ENCODE assay signal across 26 cellular contexts in genomic region chr10:130455791-130456190, GRCh38.
"Had no signal": no experiment of that assay in that cellular context is flagged by ENCODE, and none has a peak within 500 bp of the region (broad histone marks: within the 10 kb centered on the region; RNA-seq: fewer than 3 reads in every experiment).

No MANE protein-coding gene starts in this region.

- H3K27ac ChIP-seq: ascending aorta, breast epithelium, cardiac muscle cell, foreskin keratinocyte, gastrocnemius medialis, heart left ventricle had no signal

- H3K9me3 Mint-ChIP-seq: activated CD4-positive, alpha-beta memory T cell treated with anti-CD3 and anti-CD28 coated beads for 36 hours; activated CD4-positive, alpha-beta T cell treated with anti-CD3 and anti-CD28 coated beads, Interleukin-2, amount 10 ng/mL, durations not matched to agents 24 days and 14 days; activated naive CD4-positive, alpha-beta T cell treated with anti-CD3 and anti-CD28 coated beads for 36 hours; activated naive CD4-positive, alpha-beta T cell treated with anti-CD3 and anti-CD28 coated beads, Interleukin-2, amount 50 U/mL, for 24 hours; activated naive CD8-positive, alpha-beta T cell treated with anti-CD3 and anti-CD28 coated beads for 36 hours; activated T-cell treated with anti-CD3 and anti-CD28 coated beads, Interleukin-2, amount 50 U/mL, for 4 hours; activated T-helper 17 cell treated with anti-CD3 and anti-CD28 coated beads, Interleukin-2, amount 50 U/mL, for 72 hours had no signal

- H3K4me3 Mint-ChIP-seq: activated CD4-positive, alpha-beta memory T cell treated with anti-CD3 and anti-CD28 coated beads for 36 hours; activated CD4-positive, alpha-beta T cell treated with anti-CD3 and anti-CD28 coated beads for 36 hours; activated CD4-positive, alpha-beta T cell treated with anti-CD3 and anti-CD28 coated beads, Interleukin-2, amount 10 ng/mL, durations not matched to agents 24 days and 14 days; activated CD8-positive, alpha-beta T cell treated with anti-CD3 and anti-CD28 coated beads, Interleukin-2, amount 10 ng/mL, durations not matched to agents 7 days and 5 days; activated naive CD4-positive, alpha-beta T cell treated with anti-CD3 and anti-CD28 coated beads for 36 hours; activated naive CD4-positive, alpha-beta T cell treated with anti-CD3 and anti-CD28 coated beads, Interleukin-2, amount 50 U/mL, for 24 hours; activated naive CD8-positive, alpha-beta T cell treated with anti-CD3 and anti-CD28 coated beads for 36 hours; activated T-cell treated with anti-CD3 and anti-CD28 coated beads, Interleukin-2, amount 50 U/mL, for 4 hours; activated T-helper 17 cell treated with anti-CD3 and anti-CD28 coated beads, Interleukin-2, amount 50 U/mL, for 72 hours; brain; central memory CD8-positive, alpha-beta T cell had no signal

- H3K4me3 ChIP-seq: ascending aorta, breast epithelium, cardiac muscle cell, gastrocnemius medialis, heart left ventricle had no signal

- H3K36me3 ChIP-seq: ascending aorta, breast epithelium, cardiac muscle cell, gastrocnemius medialis, heart left ventricle had no signal

- H3K36me3 Mint-ChIP-seq: activated CD4-positive, alpha-beta memory T cell treated with anti-CD3 and anti-CD28 coated beads for 36 hours; activated naive CD4-positive, alpha-beta T cell treated with anti-CD3 and anti-CD28 coated beads, Interleukin-2, amount 50 U/mL, for 24 hours; activated naive CD8-positive, alpha-beta T cell treated with anti-CD3 and anti-CD28 coated beads for 36 hours; brain had no signal

- H3K27ac Mint-ChIP-seq: activated CD4-positive, alpha-beta memory T cell treated with anti-CD3 and anti-CD28 coated beads for 36 hours; activated CD4-positive, alpha-beta T cell treated with anti-CD3 and anti-CD28 coated beads for 36 hours; activated CD4-positive, alpha-beta T cell treated with anti-CD3 and anti-CD28 coated beads, Interleukin-2, amount 10 ng/mL, durations not matched to agents 24 days and 14 days; activated CD8-positive, alpha-beta T cell treated with anti-CD3 and anti-CD28 coated beads, Interleukin-2, amount 10 ng/mL, durations not matched to agents 7 days and 5 days; activated naive CD4-positive, alpha-beta T cell treated with anti-CD3 and anti-CD28 coated beads for 36 hours; activated naive CD4-positive, alpha-beta T cell treated with anti-CD3 and anti-CD28 coated beads, Interleukin-2, amount 50 U/mL, for 24 hours; activated naive CD8-positive, alpha-beta T cell treated with anti-CD3 and anti-CD28 coated beads for 36 hours; activated T-helper 17 cell treated with anti-CD3 and anti-CD28 coated beads, Interleukin-2, amount 50 U/mL, for 72 hours; brain had no signal

- H3K27me3 Mint-ChIP-seq: activated CD4-positive, alpha-beta T cell treated with anti-CD3 and anti-CD28 coated beads, Interleukin-2, amount 10 ng/mL, durations not matched to agents 24 days and 14 days had no signal

- H3K9me3 ChIP-seq: ascending aorta, gastrocnemius medialis, heart left ventricle had no signal

- H3K27me3 ChIP-seq: ascending aorta, cardiac muscle cell, foreskin keratinocyte, gastrocnemius medialis had no signal

- DNase-seq: activated CD4-positive, alpha-beta memory T cell treated with anti-CD3 and anti-CD28 coated beads for 36 hours; activated CD4-positive, alpha-beta T cell treated with anti-CD3 and anti-CD28 coated beads for 36 hours; activated CD4-positive, alpha-beta T cell treated with anti-CD3 and anti-CD28 coated beads, Interleukin-2, amount 10 ng/mL, durations not matched to agents 24 days and 14 days; activated CD4-positive, CD25-positive, alpha-beta regulatory T cell; activated CD4-positive, CD25-positive, alpha-beta regulatory T cell treated with anti-CD3 and anti-CD28 coated beads, Interleukin-2, amount 50 U/mL, for 72 hours; activated CD8-positive, alpha-beta T cell treated with anti-CD3 and anti-CD28 coated beads, Interleukin-2, amount 10 ng/mL, durations not matched to agents 7 days and 5 days; activated effector memory CD4-positive, alpha-beta T cell treated with Interleukin-2 at 50 U/mL for 16 hours; activated naive CD4-positive, alpha-beta T cell treated with anti-CD3 and anti-CD28 coated beads for 36 hours; activated naive CD8-positive, alpha-beta T cell treated with anti-CD3 and anti-CD28 coated beads for 36 hours; activated T-cell treated with anti-CD3 and anti-CD28 coated beads, Interleukin-2, amount 50 U/mL, for 4 hours; cortex of kidney; dermis blood vessel endothelial cell; effector CD8-positive, alpha-beta T cell; foreskin keratinocyte; gastrocnemius medialis; glutamatergic neuron; heart left ventricle; T-helper 2 cell had no signal

- H3K4me1 ChIP-seq: ascending aorta, breast epithelium, foreskin keratinocyte, gastrocnemius medialis, heart left ventricle had no signal

- H3K4me1 Mint-ChIP-seq: activated CD4-positive, alpha-beta T cell treated with anti-CD3 and anti-CD28 coated beads for 36 hours; activated CD4-positive, alpha-beta T cell treated with anti-CD3 and anti-CD28 coated beads, Interleukin-2, amount 10 ng/mL, durations not matched to agents 24 days and 14 days; activated naive CD4-positive, alpha-beta T cell treated with anti-CD3 and anti-CD28 coated beads, Interleukin-2, amount 50 U/mL, for 24 hours; activated naive CD8-positive, alpha-beta T cell treated with anti-CD3 and anti-CD28 coated beads for 36 hours; activated T-helper 17 cell treated with anti-CD3 and anti-CD28 coated beads, Interleukin-2, amount 50 U/mL, for 72 hours; brain; central memory CD8-positive, alpha-beta T cell had no signal

- ATAC-seq: activated CD4-positive, alpha-beta T cell treated with anti-CD3 and anti-CD28 coated beads for 36 hours; activated CD8-positive, alpha-beta T cell treated with anti-CD3 and anti-CD28 coated beads, Interleukin-2, amount 10 ng/mL, durations not matched to agents 7 days and 5 days; activated T-cell treated with anti-CD3 and anti-CD28 coated beads, Interleukin-2, amount 50 U/mL, for 4 hours; activated T-helper 17 cell treated with anti-CD3 and anti-CD28 coated beads, Interleukin-2, amount 50 U/mL, for 72 hours; esophagus mucosa; foreskin keratinocyte; gastrocnemius medialis; heart left ventricle had no signal
